ENCODE assay signal across 1 cellular context in the genomic region with DNA sequence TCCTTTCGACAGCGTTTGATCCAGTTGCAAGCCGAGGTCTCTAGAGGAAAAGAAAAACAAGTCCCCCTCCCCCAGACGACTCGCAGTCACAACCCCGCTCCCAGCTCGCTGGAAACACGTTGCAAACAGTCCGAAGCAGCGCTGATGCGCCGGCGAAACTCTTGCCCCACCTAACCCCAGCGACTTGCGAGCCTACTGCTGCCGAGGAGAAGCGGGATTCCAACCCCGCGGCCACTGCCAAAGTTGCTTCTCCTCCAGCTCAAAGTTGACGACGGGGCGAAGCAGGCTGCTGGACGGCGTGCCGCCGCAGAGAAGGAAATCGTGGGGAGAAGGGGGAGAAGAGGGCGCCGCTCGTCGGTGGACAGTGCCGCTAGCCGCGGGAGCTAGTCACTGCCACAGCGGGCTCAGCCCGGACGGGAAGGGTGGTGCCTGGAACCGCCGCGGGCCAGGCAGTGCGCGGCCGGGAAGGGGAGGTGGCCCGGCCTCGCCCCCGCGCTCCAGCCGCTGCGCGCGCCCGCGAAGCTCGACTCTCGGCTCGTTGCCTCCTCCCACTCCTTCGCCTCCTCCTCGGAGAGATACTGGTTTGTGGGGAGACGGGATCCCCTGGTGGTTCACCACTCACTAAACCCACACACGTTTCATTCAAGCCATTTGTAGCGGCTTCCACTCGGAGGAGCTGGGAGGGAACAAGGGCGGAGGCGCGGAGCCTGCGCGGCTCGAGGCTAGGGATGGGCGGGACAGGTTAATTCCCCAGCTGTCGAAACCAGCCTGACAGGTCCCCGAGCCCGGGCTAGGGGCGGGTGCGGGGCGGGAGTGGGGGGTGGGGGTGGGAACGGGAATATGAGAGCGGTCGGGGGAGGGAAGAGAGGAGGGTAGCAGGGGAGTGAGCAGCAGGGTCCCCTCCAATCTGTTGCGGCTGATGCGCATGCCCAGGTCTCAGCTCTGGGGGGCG.
A peak's percentile ranks its signal among the peaks of the same experiment; 100 is the strongest.
TF ChIP-seq lines count a peak whose summit lies in the region.

A gene with protein sequence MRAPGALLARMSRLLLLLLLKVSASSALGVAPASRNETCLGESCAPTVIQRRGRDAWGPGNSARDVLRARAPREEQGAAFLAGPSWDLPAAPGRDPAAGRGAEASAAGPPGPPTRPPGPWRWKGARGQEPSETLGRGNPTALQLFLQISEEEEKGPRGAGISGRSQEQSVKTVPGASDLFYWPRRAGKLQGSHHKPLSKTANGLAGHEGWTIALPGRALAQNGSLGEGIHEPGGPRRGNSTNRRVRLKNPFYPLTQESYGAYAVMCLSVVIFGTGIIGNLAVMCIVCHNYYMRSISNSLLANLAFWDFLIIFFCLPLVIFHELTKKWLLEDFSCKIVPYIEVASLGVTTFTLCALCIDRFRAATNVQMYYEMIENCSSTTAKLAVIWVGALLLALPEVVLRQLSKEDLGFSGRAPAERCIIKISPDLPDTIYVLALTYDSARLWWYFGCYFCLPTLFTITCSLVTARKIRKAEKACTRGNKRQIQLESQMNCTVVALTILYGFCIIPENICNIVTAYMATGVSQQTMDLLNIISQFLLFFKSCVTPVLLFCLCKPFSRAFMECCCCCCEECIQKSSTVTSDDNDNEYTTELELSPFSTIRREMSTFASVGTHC (minus strand): TSS at position 392 of the 952 bp plus-strand sequence. CDS start 816 bp downstream, outside the sequence.

TF ChIP-seq in GM12878, 131 proteins besides CTCF, POLR2A, EP300 and RAD21 (continued from another document):
- TF ChIP-seq, protein P1, sequence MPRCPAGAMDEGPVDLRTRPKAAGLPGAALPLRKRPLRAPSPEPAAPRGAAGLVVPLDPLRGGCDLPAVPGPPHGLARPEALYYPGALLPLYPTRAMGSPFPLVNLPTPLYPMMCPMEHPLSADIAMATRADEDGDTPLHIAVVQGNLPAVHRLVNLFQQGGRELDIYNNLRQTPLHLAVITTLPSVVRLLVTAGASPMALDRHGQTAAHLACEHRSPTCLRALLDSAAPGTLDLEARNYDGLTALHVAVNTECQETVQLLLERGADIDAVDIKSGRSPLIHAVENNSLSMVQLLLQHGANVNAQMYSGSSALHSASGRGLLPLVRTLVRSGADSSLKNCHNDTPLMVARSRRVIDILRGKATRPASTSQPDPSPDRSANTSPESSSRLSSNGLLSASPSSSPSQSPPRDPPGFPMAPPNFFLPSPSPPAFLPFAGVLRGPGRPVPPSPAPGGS (IDR thresholded peaks at IDR 0.05; ENCODE audit: borderline replicate concordance, insufficient read depth, low read depth, low read length, poor library complexity, severe bottlenecking): no peak
- TF ChIP-seq LARP7 (IDR thresholded peaks at IDR 0.05) (no peak; the same call in 1 of the 2 replicates), SMC3 (IDR thresholded peaks at IDR 0.05; ENCODE audit: borderline replicate concordance, low read length) (0 out of 2 replicates have a peak, but pooled peaks have one; percentile 4), ATF7 (IDR thresholded peaks at IDR 0.05; ENCODE audit: low read depth) (no peak), TBL1XR1 (IDR thresholded peaks at IDR 0.05; ENCODE audit: low read depth, low read length) (no peak), EGR1 (IDR thresholded peaks at IDR 0.05; ENCODE audit: borderline replicate concordance in 1 of 2, low read depth in 2 of 2, low read length in 2 of 2) (peak in 1 of 2 experiments; percentile 77; a peak in 1 of 3 replicates), SREBF1 (IDR thresholded peaks at IDR 0.05; ENCODE audit: low read length) (no peak), SIX5 (IDR thresholded peaks at IDR 0.05; ENCODE audit: low read depth, low read length, severe bottlenecking) (no peak), IKZF1 (conservative IDR thresholded peaks at IDR 0.05) (peak; percentile 37; the same call in 1 of the 2 replicates), BCL11A (IDR thresholded peaks at IDR 0.05; ENCODE audit: low read depth, low read length) (no peak), CHD1 (IDR thresholded peaks at IDR 0.05; ENCODE audit: low read depth, low read length) (no peak)
- TF ChIP-seq, protein P2, sequence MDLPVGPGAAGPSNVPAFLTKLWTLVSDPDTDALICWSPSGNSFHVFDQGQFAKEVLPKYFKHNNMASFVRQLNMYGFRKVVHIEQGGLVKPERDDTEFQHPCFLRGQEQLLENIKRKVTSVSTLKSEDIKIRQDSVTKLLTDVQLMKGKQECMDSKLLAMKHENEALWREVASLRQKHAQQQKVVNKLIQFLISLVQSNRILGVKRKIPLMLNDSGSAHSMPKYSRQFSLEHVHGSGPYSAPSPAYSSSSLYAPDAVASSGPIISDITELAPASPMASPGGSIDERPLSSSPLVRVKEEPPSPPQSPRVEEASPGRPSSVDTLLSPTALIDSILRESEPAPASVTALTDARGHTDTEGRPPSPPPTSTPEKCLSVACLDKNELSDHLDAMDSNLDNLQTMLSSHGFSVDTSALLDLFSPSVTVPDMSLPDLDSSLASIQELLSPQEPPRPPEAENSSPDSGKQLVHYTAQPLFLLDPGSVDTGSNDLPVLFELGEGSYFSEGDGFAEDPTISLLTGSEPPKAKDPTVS (IDR thresholded peaks at IDR 0.05; ENCODE audit: low read depth, low read length): no peak
- TF ChIP-seq, protein P3, sequence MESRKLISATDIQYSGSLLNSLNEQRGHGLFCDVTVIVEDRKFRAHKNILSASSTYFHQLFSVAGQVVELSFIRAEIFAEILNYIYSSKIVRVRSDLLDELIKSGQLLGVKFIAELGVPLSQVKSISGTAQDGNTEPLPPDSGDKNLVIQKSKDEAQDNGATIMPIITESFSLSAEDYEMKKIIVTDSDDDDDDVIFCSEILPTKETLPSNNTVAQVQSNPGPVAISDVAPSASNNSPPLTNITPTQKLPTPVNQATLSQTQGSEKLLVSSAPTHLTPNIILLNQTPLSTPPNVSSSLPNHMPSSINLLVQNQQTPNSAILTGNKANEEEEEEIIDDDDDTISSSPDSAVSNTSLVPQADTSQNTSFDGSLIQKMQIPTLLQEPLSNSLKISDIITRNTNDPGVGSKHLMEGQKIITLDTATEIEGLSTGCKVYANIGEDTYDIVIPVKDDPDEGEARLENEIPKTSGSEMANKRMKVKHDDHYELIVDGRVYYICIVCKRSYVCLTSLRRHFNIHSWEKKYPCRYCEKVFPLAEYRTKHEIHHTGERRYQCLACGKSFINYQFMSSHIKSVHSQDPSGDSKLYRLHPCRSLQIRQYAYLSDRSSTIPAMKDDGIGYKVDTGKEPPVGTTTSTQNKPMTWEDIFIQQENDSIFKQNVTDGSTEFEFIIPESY (IDR thresholded peaks at IDR 0.05): no peak
